Comparison of ENCODE assay signal across 11 cellular contexts in genomic region chr3:121957674-121958419, GRCh38.
DNase-seq lines count a peak whose midpoint lies in the region; ATAC-seq lines count a peak whose summit lies in the region.
"Had no signal": no experiment of that assay in that cellular context is flagged by ENCODE, and none has a peak within 500 bp of the region (broad histone marks: within the 10 kb centered on the region; RNA-seq: fewer than 3 reads in every experiment).

No MANE protein-coding gene starts in this region.

- peak; percentile 34 for DNase-seq in UCSD-AML1 (lab: John Stamatoyannopoulos, UW; ENCODE audit: unreplicated experiment)
- no peak for DNase-seq in activated CD4-positive, alpha-beta T cell treated with anti-CD3 and anti-CD28 coated beads for 4 hours
- no peak for DNase-seq in activated effector memory CD4-positive, alpha-beta T cell treated with anti-CD3 and anti-CD28 coated beads, Interleukin-2, amount 50 U/mL, for 16 hours
- no peak for DNase-seq in activated CD8-positive, alpha-beta memory T cell treated with anti-CD3 and anti-CD28 coated beads, Interleukin-2, amount 50 U/mL, for 4 hours
- DNase-seq: activated CD8-positive, alpha-beta T cell treated with anti-CD3 and anti-CD28 coated beads, Interleukin-2, amount 10 ng/mL, durations not matched to agents 7 days and 5 days; activated naive CD8-positive, alpha-beta T cell treated with anti-CD3 and anti-CD28 coated beads, Interleukin-2, amount 50 U/mL, for 24 hours; DMS153; testis had no signal

- no peaks in the 10 kb centered on the region for H3K4me1 ChIP-seq in skeletal muscle tissue (ENCODE audit: control insufficient read depth in 3 of 3, insufficient read depth in 3 of 3, low read length in 3 of 3)
- H3K4me1 ChIP-seq: testis had no signal

- H3K27me3 ChIP-seq in skeletal muscle tissue (ENCODE audit: control insufficient read depth in 3 of 3, insufficient read depth in 3 of 3, low read length in 3 of 3) = no peaks in the 10 kb centered on the region
- H3K27me3 ChIP-seq: testis had no signal

- peak overlapping the region; percentile 48 for H3K27ac ChIP-seq in skeletal muscle tissue (ENCODE audit: low read depth, low read length)
- H3K27ac ChIP-seq: testis had no signal

- H3K36me3 ChIP-seq in skeletal muscle tissue (ENCODE audit: control insufficient read depth in 3 of 3, insufficient read depth in 3 of 3, low read length in 3 of 3) = no peaks in the 10 kb centered on the region

- no peaks in the 10 kb centered on the region for H3K9me3 ChIP-seq in skeletal muscle tissue (ENCODE audit: control insufficient read depth in 3 of 3, low read length in 3 of 3)
- H3K9me3 ChIP-seq: testis had no signal

- no peak overlapping the region for H3K4me3 ChIP-seq in skeletal muscle tissue (ENCODE audit: low read length in 3 of 3)
- H3K4me3 ChIP-seq: testis had no signal

- peak; percentile 92 for ATAC-seq in GM18861 (IDR thresholded peaks at IDR 0.05; ENCODE audit: unreplicated experiment)
- peak; percentile 84 for ATAC-seq in GM21825 (IDR thresholded peaks at IDR 0.05; ENCODE audit: unreplicated experiment)
- ATAC-seq: activated CD8-positive, alpha-beta T cell treated with anti-CD3 and anti-CD28 coated beads, Interleukin-2, amount 10 ng/mL, durations not matched to agents 7 days and 5 days; activated naive CD8-positive, alpha-beta T cell treated with anti-CD3 and anti-CD28 coated beads, Interleukin-2, amount 50 U/mL, for 24 hours had no signal

- H3K9ac ChIP-seq in skeletal muscle tissue (ENCODE audit: low read depth in 1 of 3, low read length in 3 of 3) = no peak overlapping the region
